In genomic region chr1:84330125-84330984, GRCh38 we compare ENCODE assay signal across 26 cellular contexts. TPM values are rescaled to one million over a fixed set of nuclear protein-coding genes. Genes with fewer than 3 reads are reported as not detected.
"Had no signal": no experiment of that assay in that cellular context is flagged by ENCODE, and none has a peak within 500 bp of the region (broad histone marks: within the 10 kb centered on the region; RNA-seq: fewer than 3 reads in every experiment).

No MANE protein-coding gene starts in this region.

- ATAC-seq: activated CD4-positive, alpha-beta T cell treated with anti-CD3 and anti-CD28 coated beads for 36 hours had no signal

- H3K4me3 ChIP-seq: adrenal gland, Peyer's patch, SJCRH30 had no signal

- H3K36me3 ChIP-seq: adrenal gland, Peyer's patch, SJCRH30 had no signal

- DNase-seq: activated CD4-positive, alpha-beta memory T cell treated with anti-CD3 and anti-CD28 coated beads, Interleukin-2, amount 10 ng/mL, durations not matched to agents 7 days and 5 days; activated CD4-positive, alpha-beta T cell treated with anti-CD3 and anti-CD28 coated beads for 36 hours; activated CD4-positive, alpha-beta T cell treated with anti-CD3 and anti-CD28 coated beads, Interleukin-2, amount 50 U/mL, for 1 hour; activated CD8-positive, alpha-beta memory T cell treated with anti-CD3 and anti-CD28 coated beads, Interleukin-2, amount 50 U/mL, for 4 hours; activated naive CD4-positive, alpha-beta T cell treated with anti-CD3 and anti-CD28 coated beads, Interleukin-2, amount 50 U/mL, for 16 hours; activated naive CD8-positive, alpha-beta T cell treated with anti-CD3 and anti-CD28 coated beads, Interleukin-2, amount 10 ng/mL, durations not matched to agents 7 days and 5 days; adrenal gland; anterior cingulate cortex; Kasumi-1; KBM-7; NCI-H1105 treated with DMSO at 0.1 percent for 48 hours; NCI-H187 treated with DMSO at 0.1 percent for 48 hours; NCI-H2081 treated with DMSO at 0.1 percent for 48 hours; NCI-H2171 treated with DMSO at 0.1 percent for 48 hours; NCI-H226; NCI-H526 treated with DMSO at 0.1 percent for 48 hours; NCI-H82; OCI-M1; Peyer's patch; Right ventricle myocardium superior; SJCRH30; SK-N-SH; T-helper 1 cell had no signal

- H3K27me3 ChIP-seq: adrenal gland, Peyer's patch, SJCRH30 had no signal

- H3K9me3 ChIP-seq: adrenal gland, SJCRH30, SK-N-SH had no signal

- H3K4me1 ChIP-seq: adrenal gland, Peyer's patch, SJCRH30 had no signal

- H3K27ac ChIP-seq: adrenal gland, Peyer's patch, RWPE1, SJCRH30, VCaP had no signal

RNA-seq across cellular contexts. Expression of gene SAMD13, which starts 28.8 kb away (rescaled TPM):
- total RNA-seq: T-helper 2 cell treated with Interferon-gamma antibody and Interleukin-4, amounts not matched to agents 100 ng/mL and 5 ng/mL, for 36 hours had no signal
